Comparison of ENCODE assay signal across 22 cellular contexts in genomic region chr22:30167734-30168133, GRCh38.
"Had no signal": no experiment of that assay in that cellular context is flagged by ENCODE, and none has a peak within 500 bp of the region (broad histone marks: within the 10 kb centered on the region; RNA-seq: fewer than 3 reads in every experiment).

No MANE protein-coding gene starts in this region.

- H3K9me3 Mint-ChIP-seq: activated CD4-positive, alpha-beta memory T cell treated with anti-CD3 and anti-CD28 coated beads for 36 hours had no signal

- ATAC-seq: Panc1, Right ventricle myocardium inferior had no signal

- DNase-seq: activated CD4-positive, alpha-beta memory T cell treated with anti-CD3 and anti-CD28 coated beads for 36 hours; activated CD4-positive, alpha-beta T cell treated with anti-CD3 and anti-CD28 coated beads, Interleukin-2, amount 10 ng/mL, durations not matched to agents 7 days and 5 days; activated gamma-delta T cell; activated naive CD8-positive, alpha-beta T cell treated with anti-CD3 and anti-CD28 coated beads, Interleukin-2, amount 10 ng/mL, durations not matched to agents 7 days and 5 days; aorta; caudate nucleus; IMR-90; Kasumi-1; KBM-7; NCI-H1105 treated with DMSO at 0.1 percent for 48 hours; NCI-H1436 treated with DMSO at 0.1 percent for 48 hours; NCI-H187; NCI-H2081; NCI-H510A treated with DMSO at 0.1 percent for 48 hours; NCI-H69; NK-92 treated with Interleukin-12 subunit alpha and Interleukin-12 subunit beta, amount 100 ng/mL, for 24 hours; OCI-M1; RPMI8226; T-helper 1 cell; WERI-Rb-1 had no signal

- H3K4me3 Mint-ChIP-seq: activated CD4-positive, alpha-beta memory T cell treated with anti-CD3 and anti-CD28 coated beads for 36 hours; activated CD4-positive, alpha-beta T cell treated with anti-CD3 and anti-CD28 coated beads, Interleukin-2, amount 10 ng/mL, durations not matched to agents 7 days and 5 days; activated naive CD8-positive, alpha-beta T cell treated with anti-CD3 and anti-CD28 coated beads, Interleukin-2, amount 10 ng/mL, durations not matched to agents 7 days and 5 days had no signal

- H3K27ac Mint-ChIP-seq: activated CD4-positive, alpha-beta memory T cell treated with anti-CD3 and anti-CD28 coated beads for 36 hours; activated CD4-positive, alpha-beta T cell treated with anti-CD3 and anti-CD28 coated beads, Interleukin-2, amount 10 ng/mL, durations not matched to agents 7 days and 5 days; activated naive CD8-positive, alpha-beta T cell treated with anti-CD3 and anti-CD28 coated beads, Interleukin-2, amount 10 ng/mL, durations not matched to agents 7 days and 5 days had no signal

- H3K27me3 Mint-ChIP-seq: activated CD4-positive, alpha-beta T cell treated with anti-CD3 and anti-CD28 coated beads, Interleukin-2, amount 10 ng/mL, durations not matched to agents 7 days and 5 days; activated naive CD8-positive, alpha-beta T cell treated with anti-CD3 and anti-CD28 coated beads, Interleukin-2, amount 10 ng/mL, durations not matched to agents 7 days and 5 days had no signal
